ENCODE assay signal across 26 cellular contexts in genomic region chr15:63012444-63012843, GRCh38.
"Had no signal": no experiment of that assay in that cellular context is flagged by ENCODE, and none has a peak within 500 bp of the region (broad histone marks: within the 10 kb centered on the region; RNA-seq: fewer than 3 reads in every experiment).

No MANE protein-coding gene starts in this region.

- H3K27me3 ChIP-seq: ascending aorta, cardiac muscle cell had no signal

- H3K4me3 ChIP-seq: ascending aorta, cardiac muscle cell had no signal

- DNase-seq: activated B cell treated with CpG ODN at 0.5 μM for 24 hours; activated CD4-positive, alpha-beta memory T cell treated with anti-CD3 and anti-CD28 coated beads for 36 hours; activated CD4-positive, alpha-beta T cell treated with anti-CD3 and anti-CD28 coated beads for 4 hours; activated CD4-positive, alpha-beta T cell treated with anti-CD3 and anti-CD28 coated beads, Interleukin-2, amount 10 ng/mL, durations not matched to agents 24 days and 14 days; activated CD4-positive, alpha-beta T cell treated with anti-CD3 and anti-CD28 coated beads, Interleukin-2, amount 50 U/mL, for 1 hour; activated CD4-positive, alpha-beta T cell treated with anti-CD3 and anti-CD28 coated beads, Interleukin-2, amount 50 U/mL, for 4 hours; activated CD4-positive, CD25-positive, alpha-beta regulatory T cell treated with anti-CD3 and anti-CD28 coated beads, Interleukin-2, amount 50 U/mL, for 72 hours; activated CD8-positive, alpha-beta memory T cell treated with anti-CD3 and anti-CD28 coated beads, Interleukin-2, amount 50 U/mL, for 4 hours; activated CD8-positive, alpha-beta T cell treated with anti-CD3 and anti-CD28 coated beads for 36 hours; activated gamma-delta T cell; activated naive CD4-positive, alpha-beta T cell treated with anti-CD3 and anti-CD28 coated beads, Interleukin-2, amount 10 ng/mL, durations not matched to agents 7 days and 5 days; activated naive CD4-positive, alpha-beta T cell treated with Interleukin-2 at 50 U/mL for 16 hours; activated naive CD8-positive, alpha-beta T cell treated with anti-CD3 and anti-CD28 coated beads, Interleukin-2, amount 10 ng/mL, durations not matched to agents 7 days and 5 days; activated naive CD8-positive, alpha-beta T cell treated with anti-CD3 and anti-CD28 coated beads, Interleukin-2, amount 50 U/mL, for 24 hours; activated T-cell treated with anti-CD3 and anti-CD28 coated beads for 4 hours; activated T-cell treated with anti-CD3 and anti-CD28 coated beads, Interleukin-2, amount 50 U/mL, for 1 hour; activated T-cell treated with anti-CD3 and anti-CD28 coated beads, Interleukin-2, amount 50 U/mL, for 4 hours; activated T-cell treated with anti-CD3 and anti-CD28 coated beads, Interleukin-2, amount 50 U/mL, for 72 hours; caudate nucleus; cerebellar nuclear complex; T-helper 1 cell; T-helper 2 cell; T-helper 9 cell had no signal

- H3K36me3 ChIP-seq: ascending aorta, cardiac muscle cell had no signal

- H3K9me3 ChIP-seq: ascending aorta had no signal

- H3K27ac ChIP-seq: cardiac muscle cell, VCaP had no signal
